In genomic region chr18:54899500-54899899, GRCh38 we compare ENCODE assay signal across 9 cellular contexts. TPM values are rescaled to one million over a fixed set of nuclear protein-coding genes. Genes with fewer than 3 reads are reported as not detected.
"Had no signal": no experiment of that assay in that cellular context is flagged by ENCODE, and none has a peak within 500 bp of the region (broad histone marks: within the 10 kb centered on the region; RNA-seq: fewer than 3 reads in every experiment).

No MANE protein-coding gene starts in this region.

- H3K27ac ChIP-seq: GM23248 had no signal

- ATAC-seq: HCT116, K562 had no signal

- H3K4me1 ChIP-seq: HAP-1 had no signal

- H3K9me3 ChIP-seq: HAP-1 had no signal

- H3K36me3 ChIP-seq: HAP-1 had no signal

- H3K4me3 ChIP-seq: GM23248, HAP-1, K562 had no signal

- DNase-seq: GM23248, GOT3, H7, IMR-90, KG1 had no signal

RNA-seq across cellular contexts. Expression of gene CCDC68, which starts 59.8 kb away (rescaled TPM):
- total RNA-seq: H4 had no signal
